1 cellular context compared by ENCODE assay signal in genomic region chr1:112698366-112699310, GRCh38.
TF ChIP-seq lines count a peak whose summit lies in the region.

No MANE protein-coding gene starts in this region.

TF ChIP-seq in K562, 482 proteins besides CTCF, POLR2A, EP300 and RAD21 (continued from another document and continues in another):
- TF ChIP-seq UBTF (IDR thresholded peaks at IDR 0.05; ENCODE audit: borderline replicate concordance in 1 of 2, low read depth in 2 of 2, low read length in 2 of 2) (no peak), CUX1 (CRISPR knock-in tag; IDR thresholded peaks at IDR 0.05) (0 out of 2 replicates have a peak, but pooled peaks have one; percentile 10), ZBTB7A (IDR thresholded peaks at IDR 0.05; ENCODE audit: borderline replicate concordance, control insufficient read depth, low read depth, low read length) (0 out of 2 replicates have a peak, but pooled peaks have one; percentile 13), USF1 (CRISPR knock-in tag; IDR thresholded peaks at IDR 0.05) (peak; percentile 48; the same call in 1 of the 2 replicates), TFE3 (CRISPR knock-in tag; IDR thresholded peaks at IDR 0.05) (peak; percentile 72), FOXO4 (CRISPR knock-in tag; IDR thresholded peaks at IDR 0.05) (no peak), SP1 (CRISPR knock-in tag; IDR thresholded peaks at IDR 0.05) (peak; percentile 45; the same call in 1 of the 2 replicates), NFE2L1 (tag; IDR thresholded peaks at IDR 0.05; ENCODE audit: borderline replicate concordance, low read depth) (no peak), MAFF (IDR thresholded peaks at IDR 0.05; ENCODE audit: low read length) (no peak), RBFOX2 (IDR thresholded peaks at IDR 0.05; ENCODE audit: low read depth, low read length) (peak; percentile 45), ZNF324 (CRISPR knock-in tag; IDR thresholded peaks at IDR 0.05) (no peak), BACH1 (tag; IDR thresholded peaks at IDR 0.05) (no peak), THRAP3 (IDR thresholded peaks at IDR 0.05; ENCODE audit: borderline replicate concordance) (no peak), CREB5 (CRISPR knock-in tag; IDR thresholded peaks at IDR 0.05) (0 out of 2 replicates have a peak, but pooled peaks have one; percentile 22), MITF (IDR thresholded peaks at IDR 0.05) (0 out of 2 replicates have a peak, but pooled peaks have one; percentile 46), ELK1 (CRISPR knock-in tag; IDR thresholded peaks at IDR 0.05) (no peak), CEBPB (tag; IDR thresholded peaks at IDR 0.05) (no peak), HNRNPUL1 (IDR thresholded peaks at IDR 0.05; ENCODE audit: low read length) (no peak), ID3 (CRISPR knock-in tag; IDR thresholded peaks at IDR 0.05) (no peak), ID3 (tag; IDR thresholded peaks at IDR 0.05) (0 out of 2 replicates have a peak, but pooled peaks have one; percentile 53), JUNB (CRISPR knock-in tag; conservative IDR thresholded peaks at IDR 0.05) (no peak), JUND (IDR thresholded peaks at IDR 0.05; ENCODE audit: borderline replicate concordance, low read depth, low read length) (0 out of 2 replicates have a peak, but pooled peaks have one; percentile 29), JUND (tag; IDR thresholded peaks at IDR 0.05; ENCODE audit: borderline replicate concordance, low read depth, low read length) (no peak; the same call in 2 of the 3 replicates), ZNF561 (CRISPR knock-in tag; conservative IDR thresholded peaks at IDR 0.05) (no peak), RCOR1 (IDR thresholded peaks at IDR 0.05; ENCODE audit: borderline replicate concordance in 1 of 2, low read depth in 2 of 2, low read length in 2 of 2) (peak in 1 of 2 experiments; percentile 40; a peak in 1 of 4 replicates), TEAD4 (IDR thresholded peaks at IDR 0.05; ENCODE audit: low read length) (peak; percentile 59; the same call in 1 of the 2 replicates), TEAD4 (CRISPR knock-in tag; IDR thresholded peaks at IDR 0.05; ENCODE audit: borderline replicate concordance) (no peak), NONO (IDR thresholded peaks at IDR 0.05; ENCODE audit: low read depth in 2 of 2, low read length in 1 of 2) (no peak), GATAD2B (IDR thresholded peaks at IDR 0.05; ENCODE audit: borderline replicate concordance) (no peak), CBFA2T3 (IDR thresholded peaks at IDR 0.05) (peak; percentile 43), SPI1 (IDR thresholded peaks at IDR 0.05; ENCODE audit: borderline replicate concordance, low read depth, low read length) (no peak), HBP1 (CRISPR knock-in tag; IDR thresholded peaks at IDR 0.05) (peak; percentile 56; the same call in 1 of the 2 replicates), ZNF583 (CRISPR knock-in tag; IDR thresholded peaks at IDR 0.05) (0 out of 2 replicates have a peak, but pooled peaks have one; percentile 33), NR1H2 (CRISPR knock-in tag; IDR thresholded peaks at IDR 0.05) (0 out of 2 replicates have a peak, but pooled peaks have one; percentile 85), RBM17 (IDR thresholded peaks at IDR 0.05; ENCODE audit: borderline replicate concordance, low read depth, low read length) (no peak), JUN (IDR thresholded peaks at IDR 0.05; ENCODE audit: borderline replicate concordance, low read depth, low read length) (no peak), JUN (CRISPR knock-in tag; IDR thresholded peaks at IDR 0.05; ENCODE audit: borderline replicate concordance) (no peak), BRCA1 (IDR thresholded peaks at IDR 0.05) (no peak), BRCA1 (CRISPR knock-in tag; IDR thresholded peaks at IDR 0.05) (0 out of 2 replicates have a peak, but pooled peaks have one; percentile 35), ZNF695 (CRISPR knock-in tag; IDR thresholded peaks at IDR 0.05) (no peak), MYNN (IDR thresholded peaks at IDR 0.05) (0 out of 2 replicates have a peak, but pooled peaks have one; percentile 49), MYNN (CRISPR knock-in tag; IDR thresholded peaks at IDR 0.05) (no peak), ZEB2 (IDR thresholded peaks at IDR 0.05) (no peak), PTTG1 (tag; IDR thresholded peaks at IDR 0.05; ENCODE audit: low read depth) (no peak), PHF21A (IDR thresholded peaks at IDR 0.05; ENCODE audit: borderline replicate concordance, low read depth) (no peak)
